ENCODE assay signal across 10 cellular contexts in the genomic region with DNA sequence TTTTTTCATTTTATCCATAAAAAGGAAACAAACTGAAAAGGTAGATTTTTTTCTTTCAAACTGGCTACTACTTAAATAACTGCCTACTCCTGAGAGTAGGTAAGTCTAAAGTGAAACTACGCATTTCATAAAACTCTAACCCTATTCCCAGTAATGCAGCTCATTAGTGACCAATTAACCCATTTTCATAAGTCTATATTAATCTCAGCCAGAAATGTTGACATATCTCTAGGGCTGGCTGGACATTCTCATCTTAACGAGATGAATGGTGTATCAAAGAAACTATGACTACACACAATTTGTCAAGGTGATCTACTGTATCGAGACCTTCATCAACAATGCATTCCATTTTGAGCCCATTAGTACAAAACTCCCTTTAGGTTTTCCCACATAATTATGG.
"Had no signal": no experiment of that assay in that cellular context is flagged by ENCODE, and none has a peak within 500 bp of the region (broad histone marks: within the 10 kb centered on the region; RNA-seq: fewer than 3 reads in every experiment).

No MANE protein-coding gene starts in this region.

- H3K4me3 ChIP-seq: dorsolateral prefrontal cortex had no signal

- H3K27me3 ChIP-seq: dorsolateral prefrontal cortex had no signal

- H3K27ac ChIP-seq: dorsolateral prefrontal cortex had no signal

- DNase-seq: amygdala, dorsolateral prefrontal cortex, immature natural killer cell, mammary epithelial cell, nephron progenitor cell, SW 1271, trophoblast cell had no signal

- ATAC-seq: activated CD4-positive, CD25-positive, alpha-beta regulatory T cell treated with anti-CD3 and anti-CD28 coated beads, Interleukin-2, amount 50 U/mL, for 24 hours; esophagus mucosa; stimulated activated effector memory CD8-positive, alpha-beta T cell treated with anti-CD3 and anti-CD28 coated beads, Interleukin-12 subunit alpha, Interleukin-12 subunit beta, amount 100 ng/mL, for 72 hours had no signal
